ENCODE assay signal across 8 cellular contexts in the genomic region with DNA sequence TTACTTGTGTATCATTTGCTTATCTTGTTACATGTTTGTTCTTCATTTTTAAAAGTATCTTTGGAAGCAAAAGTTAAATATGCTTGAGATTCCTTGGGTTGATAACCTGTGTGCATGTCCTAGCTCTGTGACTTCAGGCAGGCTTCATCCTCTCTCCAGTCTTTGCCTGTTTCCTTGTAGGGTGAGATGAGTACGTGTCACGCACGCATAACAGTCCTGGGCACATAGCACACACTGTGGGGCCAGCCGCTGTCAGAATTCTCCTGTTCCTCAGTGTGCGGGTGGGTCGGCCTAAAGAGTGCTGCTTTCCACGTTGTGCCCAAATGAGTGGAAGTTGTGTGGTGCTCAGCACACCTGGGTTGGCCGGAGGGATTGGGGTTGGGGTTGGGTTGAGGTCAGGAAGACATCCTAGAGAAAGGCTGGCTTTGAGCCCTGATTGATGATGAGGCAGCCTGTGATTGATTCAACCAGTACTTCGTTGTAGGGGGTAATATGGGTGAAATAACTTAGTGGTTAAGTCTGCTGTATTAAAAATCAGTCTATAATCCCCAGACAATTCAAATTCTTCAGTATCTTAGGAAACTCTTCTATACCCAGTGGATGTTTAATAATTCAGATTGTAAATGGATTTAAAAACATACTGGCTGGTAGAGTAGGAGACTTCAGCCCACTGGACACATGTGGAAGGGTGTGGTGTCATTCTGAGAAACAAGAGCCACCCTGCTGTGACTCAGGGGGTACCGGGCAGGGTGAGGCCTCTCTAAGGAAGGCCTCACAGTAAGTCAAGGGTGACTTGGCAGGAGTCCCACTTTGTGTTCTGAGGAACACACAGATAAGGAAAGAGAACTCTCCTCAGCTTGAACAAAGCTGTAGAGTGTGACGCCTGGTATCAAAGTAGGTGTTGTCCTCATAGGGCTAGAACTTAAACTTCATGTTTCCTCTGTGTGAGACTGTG. TPM values are rescaled to one million over a fixed set of nuclear protein-coding genes. Genes with fewer than 3 reads are reported as not detected.
DNase-seq lines count a peak whose midpoint lies in the region; ATAC-seq and TF ChIP-seq lines count a peak whose summit lies in the region.

No MANE protein-coding gene starts in this region.

- TF ChIP-seq CTCF in brain (conservative IDR thresholded peaks at IDR 0.05) (no peak), right lobe of liver (IDR thresholded peaks at IDR 0.05) (no peak)

- no peak overlapping the region for H3K27ac ChIP-seq in right lobe of liver

- no peaks in the 10 kb centered on the region for H3K27me3 Mint-ChIP-seq in brain
- no peaks in the 10 kb centered on the region for H3K27me3 Mint-ChIP-seq in stimulated activated naive CD8-positive, alpha-beta T cell treated with anti-CD3 and anti-CD28 coated beads, Interleukin-15, amount 100 ng/mL, for 72 hours

- H3K4me3 ChIP-seq in right lobe of liver = no peak overlapping the region

- no peaks in the 10 kb centered on the region for H3K9me3 ChIP-seq in right lobe of liver

- peaks cover 69% of the 10 kb centered on the region for H3K36me3 Mint-ChIP-seq in brain

- peaks cover 16% of the 10 kb centered on the region for H3K4me1 Mint-ChIP-seq in brain
- peaks cover 55% of the 10 kb centered on the region for H3K4me1 Mint-ChIP-seq in stimulated activated naive CD8-positive, alpha-beta T cell treated with anti-CD3 and anti-CD28 coated beads, Interleukin-15, amount 100 ng/mL, for 72 hours

- peak; percentile 67 to 83 (median 74) for ATAC-seq in right lobe of liver
- ATAC-seq in stimulated activated naive CD8-positive, alpha-beta T cell treated with anti-CD3 and anti-CD28 coated beads, Interleukin-15, amount 100 ng/mL, for 72 hours = peak; percentile 95
- ATAC-seq in HG02938 (IDR thresholded peaks at IDR 0.05; ENCODE audit: unreplicated experiment) = no peak

- DNase-seq in SIG-M5 treated with dmso at 0.1 percent for 504 hours (lab: John Stamatoyannopoulos, UW; ENCODE audit: unreplicated experiment) = peak; percentile 11
- no peak for DNase-seq in SIG-M5 (lab: John Stamatoyannopoulos, UW)
- peak; percentile 66 for DNase-seq in MV-4-11 (lab: John Stamatoyannopoulos, UW)
- DNase-seq in right lobe of liver = peak in 1 of 3 donors; percentile 53
- peak in 1 of 2 donors; percentile 40 for DNase-seq in stimulated activated naive CD8-positive, alpha-beta T cell treated with anti-CD3 and anti-CD28 coated beads, Interleukin-15, amount 100 ng/mL, for 72 hours
- no peak for DNase-seq in DMS 273 (lab: John Stamatoyannopoulos, UW; ENCODE audit: unreplicated experiment)

- H3K4me3 Mint-ChIP-seq in brain = peak overlapping the region in 1 of 5 experiments; percentile 39
- H3K4me3 Mint-ChIP-seq in stimulated activated naive CD8-positive, alpha-beta T cell treated with anti-CD3 and anti-CD28 coated beads, Interleukin-15, amount 100 ng/mL, for 72 hours = peak overlapping the region in 1 of 2 donors; percentile 42

- H3K36me3 ChIP-seq in right lobe of liver = peaks cover 5 to 34% (median 8%) of the 10 kb centered on the region in 4 donors

- peaks cover 0 to 16% (median 2%) of the 10 kb centered on the region in 4 donors for H3K4me1 ChIP-seq in right lobe of liver

- 46% methylated on average over 4 of the region's 11 CpGs for WGBS in right lobe of liver (ENCODE audit: insufficient coverage, low coverage, low lambda C conversion rate, missing lambda C conversion rate)

- no peak for TF ChIP-seq POLR2A in right lobe of liver (IDR thresholded peaks at IDR 0.05)

- H3K9me3 Mint-ChIP-seq in brain = no peaks in the 10 kb centered on the region
- H3K9me3 Mint-ChIP-seq in stimulated activated naive CD8-positive, alpha-beta T cell treated with anti-CD3 and anti-CD28 coated beads, Interleukin-15, amount 100 ng/mL, for 72 hours = no peaks in the 10 kb centered on the region

- H3K27ac Mint-ChIP-seq in brain = peak overlapping the region in 3 of 5 experiments; percentile 28 to 88 (median 79)
- H3K27ac Mint-ChIP-seq in stimulated activated naive CD8-positive, alpha-beta T cell treated with anti-CD3 and anti-CD28 coated beads, Interleukin-15, amount 100 ng/mL, for 72 hours = peak overlapping the region; percentile 91 to 92

- no peaks in the 10 kb centered on the region for H3K27me3 ChIP-seq in right lobe of liver

- intact Hi-C loops in right lobe of liver (cut with DNase I) = no loop called here

RNA-seq across cellular contexts. Expression of a gene that starts 18.7 kb away (rescaled TPM):
- polyA plus RNA-seq in brain (ENCODE audit: insufficient read depth, low read depth, low replicate concordance) = 328 TPM
- 100 to 1,000 TPM in 1 of 6 experiments, 10 to 100 TPM in 5; 72.6 to 154 (median 89.7) TPM for total RNA-seq in right lobe of liver

RNA-seq across cellular contexts. Expression of a gene that starts 44.2 kb away (rescaled TPM):
- 19.6 TPM for polyA plus RNA-seq in brain (ENCODE audit: insufficient read depth, low read depth, low replicate concordance)
- 1 to 10 TPM; 3.5 to 9.5 (median 5.5) TPM for total RNA-seq in right lobe of liver

RNA-seq across cellular contexts. Expression of a gene that starts 54.8 kb away (rescaled TPM):
- polyA plus RNA-seq in brain (ENCODE audit: insufficient read depth, low read depth, low replicate concordance) = 17.5 TPM
- total RNA-seq in right lobe of liver = 10 to 100 TPM in 4 of 6 experiments, 1 to 10 TPM in 2; 8.9 to 12.7 (median 11.7) TPM

Comparison
In these comparisons a context has a peak if more than half of its experiments do, and no peak if none do; other contexts are left out.
1. DNase-seq: peak in SIG-M5 treated with dmso at 0.1 percent for 504 hours (single experiment) and MV-4-11 (single experiment); none in SIG-M5 (single experiment) and DMS 273 (single experiment).